8 cellular contexts compared by ENCODE assay signal in the genomic region with DNA sequence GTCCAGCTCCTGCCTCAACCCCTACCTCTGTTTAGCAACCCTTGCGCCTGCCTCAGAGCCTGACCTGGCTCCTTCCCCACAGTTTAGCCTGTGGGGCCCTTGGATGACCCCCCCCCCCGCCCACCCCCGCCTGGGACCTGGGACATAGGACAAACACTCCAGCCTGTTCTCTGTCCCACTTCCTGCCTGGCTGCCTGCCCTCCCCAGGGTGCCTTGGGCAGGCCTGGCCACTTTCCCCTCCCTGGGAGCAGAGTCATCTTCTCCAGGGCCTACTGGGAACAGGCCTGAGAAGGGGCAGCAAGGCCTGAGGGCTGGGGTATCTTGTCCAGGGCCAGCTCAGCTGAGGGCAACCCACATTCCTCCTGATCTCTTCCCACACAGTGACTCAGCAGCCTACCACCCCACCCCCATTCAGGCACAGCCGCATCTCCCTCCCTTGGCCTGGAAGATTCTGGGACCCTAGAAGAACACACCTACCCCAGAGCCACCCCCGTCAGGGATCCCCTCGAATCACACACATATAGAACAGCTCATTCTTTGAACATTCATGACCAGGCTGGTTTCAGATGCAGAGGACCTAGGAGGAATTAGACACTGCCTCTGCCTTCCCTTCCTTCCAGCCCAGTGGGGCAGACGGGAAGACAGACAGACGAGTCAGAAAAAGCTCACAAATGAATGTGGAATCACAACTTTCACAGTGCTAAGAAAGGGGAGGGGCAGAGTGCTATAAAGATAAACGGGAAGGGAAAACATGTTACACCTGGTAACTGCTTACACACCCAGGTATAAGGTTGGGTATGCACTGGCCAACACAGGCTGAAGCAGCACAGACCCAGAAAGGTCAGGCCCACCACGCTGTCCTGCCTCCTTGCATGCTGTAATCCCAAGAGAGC. TPM values are rescaled to one million over a fixed set of nuclear protein-coding genes. Genes with fewer than 3 reads are reported as not detected.
DNase-seq lines count a peak whose midpoint lies in the region; ATAC-seq and TF ChIP-seq lines count a peak whose summit lies in the region.

No MANE protein-coding gene starts in this region.

- peak overlapping the region; percentile 8; the same call in 1 of the 2 replicates for H3K4me3 ChIP-seq in LNCaP clone FGC (ENCODE audit: low read depth, low read length)
- no peak overlapping the region for H3K4me3 ChIP-seq in choroid plexus epithelial cell (ENCODE audit: low read depth, low read length)
- H3K4me3 ChIP-seq in lung, result no peak overlapping the region

- H3K27ac ChIP-seq in lung (ENCODE audit: low read depth in 1 of 2, low read length in 1 of 2), result peak overlapping the region; percentile 83 to 87

- DNase-seq in AG08395 (ENCODE audit: low spot score) (peak; percentile 88), LNCaP clone FGC (ENCODE audit: low read depth) (peak; percentile 85), choroid plexus epithelial cell (ENCODE audit: low read depth) (peak; percentile 73), lung (ENCODE audit: low spot score) (peak; percentile 87), GM19240 (ENCODE audit: insufficient read length, low spot score) (no peak), NCI-H2171 treated with DMSO at 0.1 percent for 48 hours (lab: John Stamatoyannopoulos, UW) (no peak)

- no peaks in the 10 kb centered on the region for H3K9me3 ChIP-seq in lung (ENCODE audit: control insufficient read depth in 2 of 2, insufficient read depth in 1 of 2, low read length in 1 of 2)

- ATAC-seq in lung (ENCODE audit: insufficient read depth, low FRiP score), result peak; percentile 27
- no peak for ATAC-seq in HG03521 (IDR thresholded peaks at IDR 0.05; ENCODE audit: unreplicated experiment)
- no peak for ATAC-seq in HG02885 (IDR thresholded peaks at IDR 0.05; ENCODE audit: poor library complexity, unreplicated experiment)

- peaks cover 15 to 48% of the 10 kb centered on the region in 2 donors for H3K4me1 ChIP-seq in lung (ENCODE audit: control insufficient read depth in 2 of 2, insufficient read depth in 2 of 2, low read length in 2 of 2)

- no peaks in the 10 kb centered on the region for H3K27me3 ChIP-seq in lung (ENCODE audit: control insufficient read depth, insufficient read depth)

- TF ChIP-seq CTCF in LNCaP clone FGC (IDR thresholded peaks at IDR 0.05; ENCODE audit: control insufficient read depth, extremely low read depth, insufficient read depth), result no peak
- no peak for TF ChIP-seq CTCF in choroid plexus epithelial cell (conservative IDR thresholded peaks at IDR 0.05; ENCODE audit: low read depth, low read length)
- no peak for TF ChIP-seq CTCF in lung (IDR thresholded peaks at IDR 0.05; ENCODE audit: control extremely low read depth, extremely low read depth)

- WGBS in lung, 2 donors, result 37 to 69% methylated on average over 10 of the region's 10 CpGs

- H3K36me3 ChIP-seq in lung (ENCODE audit: control insufficient read depth in 2 of 2, insufficient read depth in 2 of 2, low read length in 2 of 2), result peaks cover 0 to 25% of the 10 kb centered on the region in 2 donors

RNA-seq across cellular contexts. Expression of a gene that starts 6.0 kb away (rescaled TPM):
- total RNA-seq in lung, result 100 to 1,000 TPM in 1 of 2 donors, 10 to 100 TPM in 1; 51.3 to 129 TPM
- polyA plus RNA-seq in lung, result 10 to 100 TPM; 64.1 to 67.0 TPM

RNA-seq across cellular contexts. Expression of a gene that starts 7.5 kb away (rescaled TPM):
- 1 to 10 TPM; 4.2 to 5.9 TPM for total RNA-seq in lung
- polyA plus RNA-seq in lung, result 1 to 10 TPM; 1.2 to 2.4 TPM

RNA-seq across cellular contexts. Expression of a gene that starts 14.3 kb away (rescaled TPM):
- 10 to 100 TPM; 22.1 to 59.0 TPM for total RNA-seq in lung
- 100 to 1,000 TPM; 128 to 196 TPM for polyA plus RNA-seq in lung

RNA-seq across cellular contexts. Expression of a gene that starts 38.1 kb away (rescaled TPM):
- total RNA-seq in lung, result 10 to 100 TPM; 14.6 to 26.9 TPM
- polyA plus RNA-seq in lung, result 10 to 100 TPM in 1 of 2 donors, 1 to 10 TPM in 1; 9.0 to 19.5 TPM

RNA-seq across cellular contexts. Expression of a gene that starts 42.3 kb away (rescaled TPM):
- total RNA-seq in lung, result 10 to 100 TPM in 1 of 2 donors, 1 to 10 TPM in 1; 6.5 to 22.5 TPM
- polyA plus RNA-seq in lung, result 10 to 100 TPM; 13.3 to 17.7 TPM

Comparison
In these comparisons a context has a peak if more than half of its experiments do, and no peak if none do; other contexts are left out.
1. DNase-seq: peak in AG08395 (single experiment), LNCaP clone FGC (single experiment), choroid plexus epithelial cell (single experiment) and lung (single experiment); none in GM19240 (single experiment) and NCI-H2171 treated with DMSO at 0.1 percent for 48 hours (single experiment).